17 cellular contexts compared by ENCODE assay signal in genomic region chrX:19174401-19175025, GRCh38. TPM values are rescaled to one million over a fixed set of nuclear protein-coding genes. Genes with fewer than 3 reads are reported as not detected.
DNase-seq lines count a peak whose midpoint lies in the region; ATAC-seq and TF ChIP-seq lines count a peak whose summit lies in the region.
"Had no signal": no experiment of that assay in that cellular context is flagged by ENCODE, and none has a peak within 500 bp of the region (broad histone marks: within the 10 kb centered on the region; RNA-seq: fewer than 3 reads in every experiment).

No MANE protein-coding gene starts in this region.

- H3K79me1 ChIP-seq in trophoblast cell (ENCODE audit: low read length) = no peaks in the 10 kb centered on the region

- no CpG with 5 or more reads among the region's 10 CpGs for WGBS in trophoblast cell (ENCODE audit: extremely low coverage, insufficient coverage, insufficient read length)

- DNase-seq in EL (peak; percentile 14), NCI-H226 (peak; percentile 74), fibroblast of lung (ENCODE audit: low read depth in 2 of 2) (peak; percentile 60 to 66), renal cortical epithelial cell (ENCODE audit: low read depth) (peak; percentile 80), NCI-H1105 (lab: John Stamatoyannopoulos, UW) (no peak), trophoblast cell (no peak)
- DNase-seq in stimulated activated CD4-positive, alpha-beta T cell treated with anti-CD3 and anti-CD28 coated beads, Interleukin-12 subunit alpha, Interleukin-12 subunit beta, amount 100 ng/mL, for 4 hours = no peak
- DNase-seq: activated CD8-positive, alpha-beta memory T cell treated with anti-CD3 and anti-CD28 coated beads, Interleukin-2, amount 50 U/mL, for 48 hours; glutamatergic neuron; MM.1S; NCI-H524 had no signal

- no peaks in the 10 kb centered on the region for H3K4me1 ChIP-seq in fibroblast of lung (ENCODE audit: control insufficient read depth, extremely low read depth, insufficient read depth, low read length)
- no peaks in the 10 kb centered on the region for H3K4me1 ChIP-seq in trophoblast cell (ENCODE audit: control insufficient read depth in 1 of 2, insufficient read depth in 2 of 2, low read length in 2 of 2)

- ATAC-seq in HG03045 (IDR thresholded peaks at IDR 0.05; ENCODE audit: unreplicated experiment) = no peak
- ATAC-seq: GM23338 had no signal

- H4K20me1 ChIP-seq in fibroblast of lung (ENCODE audit: control insufficient read depth, extremely low read depth, insufficient read depth, low read length) = no peaks in the 10 kb centered on the region

- no peak overlapping the region for H3K14ac ChIP-seq in trophoblast cell (ENCODE audit: low read length)

- no peaks in the 10 kb centered on the region for H3K27me3 ChIP-seq in fibroblast of lung (ENCODE audit: control insufficient read depth, insufficient read depth, low read length)
- no peaks in the 10 kb centered on the region for H3K27me3 ChIP-seq in trophoblast cell (ENCODE audit: insufficient read depth, low read length)
- H3K27me3 ChIP-seq: cardiac muscle cell had no signal

- no peaks in the 10 kb centered on the region for H3K79me2 ChIP-seq in fibroblast of lung (ENCODE audit: control insufficient read depth, insufficient read depth, low read length)
- no peaks in the 10 kb centered on the region for H3K79me2 ChIP-seq in trophoblast cell (ENCODE audit: control insufficient read depth, insufficient read depth, low read length, poor library complexity)

- no peak overlapping the region for H2AK5ac ChIP-seq in trophoblast cell (ENCODE audit: low read length)

- H3K23ac ChIP-seq in trophoblast cell (ENCODE audit: low read length) = no peak overlapping the region

- H3K4me3 ChIP-seq in fibroblast of lung (replicated peaks in 1 of 4; ENCODE audit: control extremely low read depth in 1 of 4, insufficient read depth in 1 of 4, low read depth in 3 of 4, low read length in 4 of 4) (no peak overlapping the region), trophoblast cell (ENCODE audit: low read depth, low read length) (no peak overlapping the region)
- H3K4me3 ChIP-seq: cardiac muscle cell, GM23338, smooth muscle cell had no signal

- H3K36me3 ChIP-seq in fibroblast of lung (ENCODE audit: control insufficient read depth, insufficient read depth, low read length) (no peaks in the 10 kb centered on the region), trophoblast cell (ENCODE audit: control insufficient read depth in 1 of 2, insufficient read depth in 2 of 2, low read length in 2 of 2) (no peaks in the 10 kb centered on the region)
- H3K36me3 ChIP-seq: cardiac muscle cell had no signal

- no peak overlapping the region for H2BK5ac ChIP-seq in trophoblast cell (ENCODE audit: low read depth, low read length, poor library complexity)

- no peak overlapping the region for H2BK12ac ChIP-seq in trophoblast cell (ENCODE audit: low read length)

- H3K27ac ChIP-seq in fibroblast of lung (ENCODE audit: insufficient read depth, low read length) = peak overlapping the region; percentile 34
- H3K27ac ChIP-seq in trophoblast cell (ENCODE audit: low read depth, low read length) = no peak overlapping the region
- H3K27ac ChIP-seq: cardiac muscle cell had no signal

- H4K8ac ChIP-seq in trophoblast cell (ENCODE audit: low read depth, low read length) = no peak overlapping the region

- H3K18ac ChIP-seq in trophoblast cell (ENCODE audit: low read length) = no peak overlapping the region

- no peak overlapping the region for H2BK120ac ChIP-seq in trophoblast cell (ENCODE audit: insufficient read depth, low read length, poor library complexity)

- TF ChIP-seq CTCF in fibroblast of lung (conservative IDR thresholded peaks at IDR 0.05 in 1 of 2, IDR thresholded peaks at IDR 0.05 in 1 of 2; ENCODE audit: low read depth in 1 of 2, low read length in 2 of 2) = no peak

- no peak overlapping the region for H2AFZ ChIP-seq in fibroblast of lung (ENCODE audit: low read length)
- no peak overlapping the region for H2AFZ ChIP-seq in trophoblast cell (ENCODE audit: insufficient read depth, low read length, poor library complexity)
- H2AFZ ChIP-seq: GM23338 had no signal

- no peak overlapping the region for H3K9ac ChIP-seq in fibroblast of lung (ENCODE audit: insufficient read depth, low read length)
- H3K9ac ChIP-seq in trophoblast cell (ENCODE audit: low read length) = no peak overlapping the region

- H3K4me2 ChIP-seq in fibroblast of lung (ENCODE audit: extremely low read depth, insufficient read depth, low read length) = no peak overlapping the region
- no peak overlapping the region for H3K4me2 ChIP-seq in trophoblast cell (ENCODE audit: low read length)
- H3K4me2 ChIP-seq: GM23338, smooth muscle cell had no signal

- H3K4ac ChIP-seq in trophoblast cell (ENCODE audit: low read depth, low read length) = no peak overlapping the region

- no peak overlapping the region for H4K12ac ChIP-seq in trophoblast cell (ENCODE audit: low read depth, low read length)

- H3K9me3 ChIP-seq in fibroblast of lung (ENCODE audit: control insufficient read depth, insufficient read depth, low read depth, low read length) = no peaks in the 10 kb centered on the region
- no peaks in the 10 kb centered on the region for H3K9me3 ChIP-seq in trophoblast cell (ENCODE audit: insufficient read depth, low read depth, low read length)

- H4K91ac ChIP-seq in trophoblast cell (ENCODE audit: low read depth, low read length) = no peak overlapping the region

RNA-seq across cellular contexts. Expression of gene ADGRG2, which starts 52.2 kb away (rescaled TPM):
- total RNA-seq in fibroblast of lung = under 0.01 TPM in 2 replicates
- polyA plus RNA-seq in fibroblast of lung = 0.03 and 0.05 TPM in 2 replicates
- 0.07 TPM in 2 replicates for polyA plus RNA-seq in fibroblast of lung (2012)
- not detected in 2 replicates for polyA minus RNA-seq in fibroblast of lung (ENCODE audit: low replicate concordance)
- 0.15 TPM in 1 of 2 replicates, not detected in the other for total RNA-seq in renal cortical epithelial cell
- polyA plus RNA-seq in trophoblast cell (2013) = 2.4 and 2.6 TPM in 2 replicates
- total RNA-seq: G401; T-helper 1 cell treated with Interleukin-12 subunit alpha and Interleukin-12 subunit beta and Interleukin-4 antibody, amounts not matched to agents 30 ng/mL and 1 ng/mL, for 36 hours had no signal
- polyA plus RNA-seq: smooth muscle cell had no signal

Comparison
In these comparisons a context has a peak if more than half of its experiments do, and no peak if none do; other contexts are left out.
1. DNase-seq: peak in EL (single experiment), NCI-H226 (single experiment), fibroblast of lung (2 of 2) and renal cortical epithelial cell (single experiment); none in NCI-H1105 (single experiment), trophoblast cell (0 of 2) and stimulated activated CD4-positive, alpha-beta T cell treated with anti-CD3 and anti-CD28 coated beads, Interleukin-12 subunit alpha, Interleukin-12 subunit beta, amount 100 ng/mL, for 4 hours (single experiment).